1 cellular context compared by ENCODE assay signal in genomic region chr2:25895620-25896019, GRCh38.
TF ChIP-seq lines count a peak whose summit lies in the region.

No MANE protein-coding gene starts in this region.

TF ChIP-seq in A549, 52 proteins besides CTCF, POLR2A, EP300 and RAD21 (continued from another document):
- no peak for TF ChIP-seq BCL3 (IDR thresholded peaks at IDR 0.05)
- TF ChIP-seq CHD2 (IDR thresholded peaks at IDR 0.05; ENCODE audit: low read length, partially characterized antibody) = no peak
- no peak for TF ChIP-seq HOXB5 (CRISPR knock-in tag; IDR thresholded peaks at IDR 0.05)
- no peak for TF ChIP-seq RNF2 (IDR thresholded peaks at IDR 0.05; ENCODE audit: borderline replicate concordance, low read depth)
